12 cellular contexts compared by ENCODE assay signal in the genomic region with DNA sequence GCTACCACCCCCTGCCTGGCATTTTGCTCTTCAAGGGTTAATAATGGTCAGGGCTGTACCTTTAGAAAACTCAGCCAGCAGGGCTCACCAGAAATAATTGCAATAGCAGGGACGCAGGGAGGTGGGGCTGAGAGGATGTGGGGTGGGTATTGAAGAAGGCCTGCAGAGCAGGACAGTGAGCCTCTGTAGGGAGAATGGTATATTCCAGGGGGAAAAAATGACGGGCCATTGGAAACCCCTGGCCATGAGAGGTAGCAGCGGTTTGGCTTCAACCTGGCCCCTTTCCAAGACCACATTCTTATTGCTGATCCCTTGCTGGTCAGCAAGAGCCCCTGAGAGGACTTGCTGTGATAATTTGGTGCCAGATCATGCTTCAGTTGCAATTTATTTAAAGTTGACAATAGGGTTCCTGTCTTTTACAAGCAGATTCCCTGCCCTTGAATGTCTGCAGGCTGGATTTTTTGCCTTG. TPM values are rescaled to one million over a fixed set of nuclear protein-coding genes. Genes with fewer than 3 reads are reported as not detected.
A peak's percentile ranks its signal among the peaks of the same experiment; 100 is the strongest.
DNase-seq lines count a peak whose midpoint lies in the region; ATAC-seq, FAIRE-seq and TF ChIP-seq lines count a peak whose summit lies in the region.
"Had no signal": no experiment of that assay in that cellular context is flagged by ENCODE, and none has a peak within 500 bp of the region (broad histone marks: within the 10 kb centered on the region; RNA-seq: fewer than 3 reads in every experiment).

No MANE protein-coding gene starts in this region.

- in situ Hi-C loops in HepG2 (cut with HindIII; ENCODE audit: extremely low pct_ligation_motif_present, low pct_unique_long_range_greater_than_20kb), result no loop called here

- no peaks in the 10 kb centered on the region for H4K20me1 ChIP-seq in HepG2 (ENCODE audit: insufficient read depth, low read length)

- peak; percentile 39 for DNase-seq in HepG2 (ENCODE audit: low spot score)
- no peak for DNase-seq in right lobe of liver
- DNase-seq in NCI-H69 (lab: John Stamatoyannopoulos, UW), result peak; percentile 100
- peak; percentile 17 for DNase-seq in dermis blood vessel endothelial cell
- DNase-seq in globus pallidus (ENCODE audit: low spot score), result no peak
- DNase-seq in uterus, result no peak
- DNase-seq in 8988T, result no peak
- no peak for DNase-seq in SIG-M5 (lab: John Stamatoyannopoulos, UW)
- DNase-seq: activated CD8-positive, alpha-beta memory T cell treated with anti-CD3 and anti-CD28 coated beads, Interleukin-2, amount 50 U/mL, for 48 hours; posterior cingulate gyrus; testis had no signal

- H3K27ac ChIP-seq in HepG2 (ENCODE audit: extremely low read length, insufficient read depth, low read length), result no peak overlapping the region
- H3K27ac ChIP-seq in right lobe of liver, result no peak overlapping the region
- no peak overlapping the region for H3K27ac ChIP-seq in uterus
- H3K27ac ChIP-seq: testis had no signal

- intact Hi-C loops in HepG2 (cut with micrococcal nuclease; ENCODE audit: unreplicated experiment), result no loop called here
- intact Hi-C loops in right lobe of liver (cut with DNase I), result no loop called here
- intact Hi-C loops in uterus (cut with DNase I; ENCODE audit: low total_unique reads), result no loop called here

- TF ChIP-seq RAD21 in HepG2 (CRISPR knock-in tag; IDR thresholded peaks at IDR 0.05), result no peak

- WGBS in HepG2 (ENCODE audit: low lambda C conversion rate), result 4% methylated on average over 3 of the region's 3 CpGs
- 47% methylated on average over 3 of the region's 3 CpGs for WGBS in right lobe of liver (ENCODE audit: insufficient coverage, low coverage, low lambda C conversion rate, missing lambda C conversion rate)

- ATAC-seq in HepG2 (peak; percentile 82), right lobe of liver (no peak)
- ATAC-seq: left lobe of liver had no signal

- H3K4me3 ChIP-seq in HepG2 (replicated peaks in 1 of 3; ENCODE audit: insufficient read depth in 1 of 3, low read depth in 2 of 3, low read length in 3 of 3) (peak overlapping the region in 1 of 3 experiments; percentile 20; a peak in 1 of 6 replicates), right lobe of liver (no peak overlapping the region), uterus (no peak overlapping the region)
- H3K4me3 ChIP-seq: testis had no signal

- POLR2A ChIA-PET in HepG2 (lab: Yijun Ruan, JAX), result interaction anchor here (1.0 to 1.7 kb wide), 2 partner anchors 9 kb away, joined by 4 to 9 read pairs; no protein-coding TSS in a partner anchor

- H3K4me2 ChIP-seq in HepG2 (ENCODE audit: low read depth, low read length), result peak overlapping the region; percentile 60

- no peak overlapping the region for H2AFZ ChIP-seq in HepG2 (ENCODE audit: low read length)

- H3K36me3 ChIP-seq in HepG2 (replicated peaks in 1 of 2; ENCODE audit: control insufficient read depth in 1 of 2, insufficient read depth in 2 of 2, low read length in 2 of 2) (no peaks in the 10 kb centered on the region), right lobe of liver (no peaks in the 10 kb centered on the region), uterus (no peaks in the 10 kb centered on the region)

- no peak for TF ChIP-seq CTCF in HepG2 (CRISPR knock-in tag; IDR thresholded peaks at IDR 0.05)
- no peak for TF ChIP-seq CTCF in right lobe of liver (IDR thresholded peaks at IDR 0.05)
- no peak for TF ChIP-seq CTCF in uterus (IDR thresholded peaks at IDR 0.05)

- no TSS peak for BruUV-seq in HepG2 (replicated peaks; lab: Mats Ljungman, UMichigan)

- TF ChIP-seq POLR2A in HepG2 (IDR thresholded peaks at IDR 0.05; ENCODE audit: insufficient read depth in 1 of 2, low read depth in 2 of 2, low read length in 2 of 2) (no peak), right lobe of liver (IDR thresholded peaks at IDR 0.05) (no peak), uterus (IDR thresholded peaks at IDR 0.05) (no peak)

- H3K27me3 ChIP-seq in HepG2 (ENCODE audit: control insufficient read depth in 1 of 2, insufficient read depth in 2 of 2, low read length in 2 of 2) (no peaks in the 10 kb centered on the region), right lobe of liver (no peaks in the 10 kb centered on the region), uterus (no peaks in the 10 kb centered on the region)
- H3K27me3 ChIP-seq: testis had no signal

- H3K9me3 ChIP-seq in HepG2 (ENCODE audit: low read length) (no peaks in the 10 kb centered on the region), right lobe of liver (no peaks in the 10 kb centered on the region), uterus (no peaks in the 10 kb centered on the region)
- H3K9me3 ChIP-seq: testis had no signal

- H3K9ac ChIP-seq in HepG2 (ENCODE audit: insufficient read depth, low read depth, low read length), result no peak overlapping the region

- CTCF ChIA-PET in HepG2 (lab: Yijun Ruan, JAX; ENCODE audit: low intra/inter-chr PET ratio, low total read pairs), result no interaction called here

- H3K79me2 ChIP-seq in HepG2 (ENCODE audit: insufficient read depth, low read length), result no peaks in the 10 kb centered on the region

- FAIRE-seq in HepG2 (lab: Jason Lieb, UNC), result no peak

- TF ChIP-seq EP300 in HepG2 (IDR thresholded peaks at IDR 0.05; ENCODE audit: low read depth in 2 of 2, low read length in 2 of 2), result no peak
- TF ChIP-seq EP300 in HepG2 (CRISPR knock-in tag; IDR thresholded peaks at IDR 0.05; ENCODE audit: borderline replicate concordance), result no peak

- H3K4me1 ChIP-seq in HepG2 (ENCODE audit: insufficient read depth, low read length) (peaks cover 27% of the 10 kb centered on the region), right lobe of liver (peaks cover 0 to 6% (median 0%) of the 10 kb centered on the region in 4 donors), uterus (no peaks in the 10 kb centered on the region)

TF ChIP-seq in HepG2, 621 proteins besides CTCF, POLR2A, EP300 and RAD21 (continues in another document):
- TF ChIP-seq, protein P1, sequence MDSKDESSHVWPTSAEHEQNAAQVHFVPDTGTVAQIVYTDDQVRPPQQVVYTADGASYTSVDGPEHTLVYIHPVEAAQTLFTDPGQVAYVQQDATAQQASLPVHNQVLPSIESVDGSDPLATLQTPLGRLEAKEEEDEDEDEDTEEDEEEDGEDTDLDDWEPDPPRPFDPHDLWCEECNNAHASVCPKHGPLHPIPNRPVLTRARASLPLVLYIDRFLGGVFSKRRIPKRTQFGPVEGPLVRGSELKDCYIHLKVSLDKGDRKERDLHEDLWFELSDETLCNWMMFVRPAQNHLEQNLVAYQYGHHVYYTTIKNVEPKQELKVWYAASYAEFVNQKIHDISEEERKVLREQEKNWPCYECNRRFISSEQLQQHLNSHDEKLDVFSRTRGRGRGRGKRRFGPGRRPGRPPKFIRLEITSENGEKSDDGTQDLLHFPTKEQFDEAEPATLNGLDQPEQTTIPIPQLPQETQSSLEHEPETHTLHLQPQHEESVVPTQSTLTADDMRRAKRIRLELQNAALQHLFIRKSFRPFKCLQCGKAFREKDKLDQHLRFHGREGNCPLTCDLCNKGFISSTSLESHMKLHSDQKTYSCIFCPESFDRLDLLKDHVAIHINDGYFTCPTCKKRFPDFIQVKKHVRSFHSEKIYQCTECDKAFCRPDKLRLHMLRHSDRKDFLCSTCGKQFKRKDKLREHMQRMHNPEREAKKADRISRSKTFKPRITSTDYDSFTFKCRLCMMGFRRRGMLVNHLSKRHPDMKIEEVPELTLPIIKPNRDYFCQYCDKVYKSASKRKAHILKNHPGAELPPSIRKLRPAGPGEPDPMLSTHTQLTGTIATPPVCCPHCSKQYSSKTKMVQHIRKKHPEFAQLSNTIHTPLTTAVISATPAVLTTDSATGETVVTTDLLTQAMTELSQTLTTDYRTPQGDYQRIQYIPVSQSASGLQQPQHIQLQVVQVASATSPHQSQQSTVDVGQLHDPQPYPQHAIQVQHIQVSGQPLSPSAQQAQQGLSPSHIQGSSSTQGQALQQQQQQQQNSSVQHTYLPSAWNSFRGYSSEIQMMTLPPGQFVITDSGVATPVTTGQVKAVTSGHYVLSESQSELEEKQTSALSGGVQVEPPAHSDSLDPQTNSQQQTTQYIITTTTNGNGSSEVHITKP (CRISPR knock-in tag; IDR thresholded peaks at IDR 0.05; ENCODE audit: low read depth), result peak; percentile 93
- peak; percentile 74; the same call in 1 of the 2 replicates for TF ChIP-seq ZNF652 (CRISPR knock-in tag; IDR thresholded peaks at IDR 0.05; ENCODE audit: borderline replicate concordance, low read depth)
- TF ChIP-seq PHF21A (CRISPR knock-in tag; IDR thresholded peaks at IDR 0.05), result peak; percentile 24; the same call in 1 of the 2 replicates

RNA-seq across cellular contexts. Expression of a gene that starts 36.7 kb away (rescaled TPM):
- 162 and 212 TPM in 2 replicates for total RNA-seq in HepG2 (2016; rRNA removed; fragmentation: Illumina TruSeq; extraction: Trizol)
- total RNA-seq in HepG2 (2016; cell fraction: cytosol; rRNA removed; fragmentation: Illumina TruSeq; extraction: Trizol; ENCODE audit: low read depth), result 34.3 and 40.0 TPM in 2 replicates
- total RNA-seq in HepG2 (2016; cell fraction: insoluble cytoplasmic fraction; rRNA removed; fragmentation: Illumina TruSeq; extraction: Trizol), result 166 and 189 TPM in 2 replicates
- total RNA-seq in HepG2 (2016; cell fraction: membrane; rRNA removed; fragmentation: Illumina TruSeq; extraction: Trizol), result 32.3 and 34.9 TPM in 2 replicates
- 120 and 139 TPM in 2 replicates for total RNA-seq in HepG2 (2016; cell fraction: nucleus; rRNA removed; fragmentation: Illumina TruSeq; extraction: Trizol)
- polyA plus RNA-seq in HepG2 (2011; rRNA removed), result 66.8 and 72.4 TPM in 2 replicates
- 78.6 and 78.9 TPM in 2 replicates for polyA plus RNA-seq in HepG2 (2011; cell fraction: cytosol; rRNA removed)
- 101 and 107 TPM in 2 replicates for polyA plus RNA-seq in HepG2 (2011; cell fraction: nucleus; rRNA removed)
- 129 and 131 TPM in 2 replicates for polyA plus RNA-seq in HepG2 (2012)
- 5.9 and 7.5 TPM in 2 replicates for polyA plus RNA-seq in HepG2 (2016; cell fraction: cytosol; fragmentation: Illumina TruSeq; extraction: Trizol; ENCODE audit: low read depth)
- 153 and 162 TPM in 2 replicates for polyA plus RNA-seq in HepG2 (2016; cell fraction: insoluble cytoplasmic fraction; fragmentation: Illumina TruSeq; extraction: Trizol; ENCODE audit: low read depth)
- 14.8 and 19.2 TPM in 2 replicates for polyA plus RNA-seq in HepG2 (2016; cell fraction: membrane; fragmentation: Illumina TruSeq; extraction: Trizol; ENCODE audit: low read depth)
- polyA plus RNA-seq in HepG2 (2016; cell fraction: nucleus; fragmentation: Illumina TruSeq; extraction: Trizol; ENCODE audit: insufficient read depth, low read depth), result 115 and 117 TPM in 2 replicates
- polyA minus RNA-seq in HepG2 (2011; rRNA and poly(A)+ RNA removed; ENCODE audit: low replicate concordance), result 101 and 109 TPM in 2 replicates
- 115 and 142 TPM in 2 replicates for polyA minus RNA-seq in HepG2 (2011; cell fraction: cytosol; rRNA and poly(A)+ RNA removed)
- 116 and 117 TPM in 2 replicates for polyA minus RNA-seq in HepG2 (2011; cell fraction: nucleus; rRNA and poly(A)+ RNA removed)
- total RNA-seq in right lobe of liver, result 100 to 1,000 TPM; 101 to 192 (median 123) TPM
- 643 and 770 TPM in 2 replicates for total RNA-seq in dermis blood vessel endothelial cell
- 100 to 1,000 TPM; 140 to 752 (median 389) TPM for total RNA-seq in uterus

Comparison
In these comparisons a context has a peak if more than half of its experiments do, and no peak if none do; other contexts are left out.
1. DNase-seq: peak in HepG2 (single experiment), NCI-H69 (single experiment) and dermis blood vessel endothelial cell (single experiment); none in right lobe of liver (0 of 3), globus pallidus (single experiment), uterus (0 of 2), 8988T (single experiment) and SIG-M5 (single experiment).